ENCODE assay signal across 19 cellular contexts in the genomic region with DNA sequence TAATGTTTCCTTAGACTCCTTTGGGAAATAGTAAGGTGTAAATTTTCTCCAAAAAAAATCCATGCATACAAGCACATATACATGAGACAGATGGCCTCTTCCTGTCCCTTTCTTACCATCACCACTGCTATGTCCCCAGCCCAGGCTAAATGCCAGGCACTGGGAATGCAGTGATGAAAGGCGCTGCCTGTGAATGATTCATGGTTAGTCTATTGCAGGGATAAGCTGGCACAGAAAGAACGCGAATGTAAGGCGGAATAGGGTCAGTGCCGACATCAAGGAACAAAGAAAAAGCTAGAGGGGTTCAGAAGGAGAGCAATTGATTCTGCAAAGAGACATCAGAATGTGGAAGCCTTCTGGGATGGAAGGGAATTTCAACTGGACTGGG. TPM values are rescaled to one million over a fixed set of nuclear protein-coding genes. Genes with fewer than 3 reads are reported as not detected.
A peak's percentile ranks its signal among the peaks of the same experiment; 100 is the strongest.
DNase-seq lines count a peak whose midpoint lies in the region; ATAC-seq and TF ChIP-seq lines count a peak whose summit lies in the region.
"Had no signal": no experiment of that assay in that cellular context is flagged by ENCODE, and none has a peak within 500 bp of the region (broad histone marks: within the 10 kb centered on the region; RNA-seq: fewer than 3 reads in every experiment).

No MANE protein-coding gene starts in this region.

- POLR2A ChIA-PET in IMR-90 (lab: Charles Lee; ENCODE audit: unreplicated experiment) = no interaction called here

- H4K20me1 ChIP-seq in IMR-90 (ENCODE audit: insufficient read depth, low read length) = no peaks in the 10 kb centered on the region

- H2BK5ac ChIP-seq in IMR-90 (ENCODE audit: low read depth, low read length, poor library complexity, severe bottlenecking) = no peak overlapping the region

- no peak overlapping the region for H3K14ac ChIP-seq in IMR-90 (replicated peaks; ENCODE audit: low read depth, low read length)

- CTCF ChIA-PET in IMR-90 (lab: Yijun Ruan, JAX) = interaction anchor here (2.9 kb wide), 1 partner anchor 168 kb away, joined by 20 read pairs; no protein-coding TSS in a partner anchor

- TF ChIP-seq RAD21 in IMR-90 (IDR thresholded peaks at IDR 0.05; ENCODE audit: low read length) = no peak

- in situ Hi-C loops in IMR-90 (cut with MboI; ENCODE audit: low sequenced_read_pairs) = no loop called here

- H3K36me3 Mint-ChIP-seq in dendritic cell treated with granulocyte-macrophage colony-stimulating factor and Interleukin-4, amounts not matched to agents 40 ng/mL and 50 ng/mL, for 4 days (ENCODE audit: low read depth) = no peaks in the 10 kb centered on the region
- H3K36me3 Mint-ChIP-seq: immature natural killer cell, neural progenitor cell had no signal

- H3K23ac ChIP-seq in IMR-90 (ENCODE audit: low read depth, low read length) = no peak overlapping the region

- H3K4me3 Mint-ChIP-seq in dendritic cell treated with granulocyte-macrophage colony-stimulating factor and Interleukin-4, amounts not matched to agents 40 ng/mL and 50 ng/mL, for 4 days = no peak overlapping the region
- H3K4me3 Mint-ChIP-seq: immature natural killer cell, neural progenitor cell had no signal

- no peak overlapping the region for H3K4ac ChIP-seq in IMR-90 (ENCODE audit: low read depth, low read length)

- H2AK5ac ChIP-seq in IMR-90 (ENCODE audit: low read depth, low read length) = no peak overlapping the region

- H2BK15ac ChIP-seq in IMR-90 (ENCODE audit: low read depth, low read length) = no peak overlapping the region

- no peak overlapping the region for H4K91ac ChIP-seq in IMR-90 (ENCODE audit: insufficient read depth, low read depth, low read length)

- H3K27ac Mint-ChIP-seq in dendritic cell treated with granulocyte-macrophage colony-stimulating factor and Interleukin-4, amounts not matched to agents 40 ng/mL and 50 ng/mL, for 4 days = peak overlapping the region; percentile 8
- H3K27ac Mint-ChIP-seq: neural progenitor cell had no signal

- no peak overlapping the region for H2AFZ ChIP-seq in IMR-90 (replicated peaks; ENCODE audit: low read length, poor library complexity)
- H2AFZ ChIP-seq: neural progenitor cell had no signal

- dilution Hi-C loops in IMR-90 (cut with HindIII; ENCODE audit: low sequenced_read_pairs, unreplicated experiment) = no loop called here

- no TSS peak for BruUV-seq in IMR-90 (replicated peaks; lab: Mats Ljungman, UMichigan)

- intact Hi-C loops in IMR-90 (cut with micrococcal nuclease) = loop anchor here (5.0 kb wide), 1 partner anchor 96 kb away; the partner anchor contains the start of gene TLNRD1
- intact Hi-C loops in dendritic cell treated with granulocyte-macrophage colony-stimulating factor and Interleukin-4, amounts not matched to agents 40 ng/mL and 50 ng/mL, for 4 days (cut with micrococcal nuclease) = no loop called here

- no peaks in the 10 kb centered on the region for H3K4me1 ChIP-seq in IMR-90 (ENCODE audit: control insufficient read depth, insufficient read depth, low read length)
- H3K4me1 ChIP-seq: neural progenitor cell, uterus had no signal

- H2BK120ac ChIP-seq in IMR-90 (ENCODE audit: low read depth, low read length) = 0 out of 2 replicates have a peak overlapping the region, but pooled peaks have one; percentile 5

- peaks cover 65% of the 10 kb centered on the region for H3K27me3 Mint-ChIP-seq in dendritic cell treated with granulocyte-macrophage colony-stimulating factor and Interleukin-4, amounts not matched to agents 40 ng/mL and 50 ng/mL, for 4 days

- no peak overlapping the region for H3K4me3 ChIP-seq in AG10803 (ENCODE audit: low read length)
- no peak overlapping the region for H3K4me3 ChIP-seq in IMR-90 (ENCODE audit: insufficient read depth, low read depth, low read length)
- H3K4me3 ChIP-seq: neural progenitor cell, right lobe of liver, stomach, uterus had no signal

- H3K9me3 Mint-ChIP-seq in dendritic cell treated with granulocyte-macrophage colony-stimulating factor and Interleukin-4, amounts not matched to agents 40 ng/mL and 50 ng/mL, for 4 days = no peaks in the 10 kb centered on the region

- no peak overlapping the region for H3K4me2 ChIP-seq in IMR-90 (ENCODE audit: low read depth, low read length)
- H3K4me2 ChIP-seq: neural progenitor cell had no signal

- WGBS in IMR-90 (ENCODE audit: extremely low coverage in 2 of 2, insufficient read length in 1 of 2), 2 experiments = 78% methylated on average over 3 of the region's 5 CpGs; no CpG with 5 or more reads in 1 of the 2 experiments

- no peak for TF ChIP-seq POLR2A in IMR-90 (IDR thresholded peaks at IDR 0.05; ENCODE audit: low read depth, low read length)

- TF ChIP-seq CTCF in AG10803 (conservative IDR thresholded peaks at IDR 0.05; ENCODE audit: low read length) (no peak), IMR-90 (conservative IDR thresholded peaks at IDR 0.05; ENCODE audit: low read depth, low read length) (no peak)

- H3K18ac ChIP-seq in IMR-90 (ENCODE audit: low read depth, low read length) = no peak overlapping the region

- H3K9ac ChIP-seq in IMR-90 (ENCODE audit: low read depth, low read length) = no peak overlapping the region
- H3K9ac ChIP-seq: neural progenitor cell had no signal

- H4K5ac ChIP-seq in IMR-90 (ENCODE audit: low read depth, low read length) = no peak overlapping the region

- peaks cover 27% of the 10 kb centered on the region for H3K4me1 Mint-ChIP-seq in dendritic cell treated with granulocyte-macrophage colony-stimulating factor and Interleukin-4, amounts not matched to agents 40 ng/mL and 50 ng/mL, for 4 days (ENCODE audit: low read depth)
- H3K4me1 Mint-ChIP-seq: neural progenitor cell had no signal

- H3K36me3 ChIP-seq in IMR-90 (ENCODE audit: control insufficient read depth, insufficient read depth, low read length) = no peaks in the 10 kb centered on the region
- H3K36me3 ChIP-seq: neural progenitor cell, right lobe of liver, stomach, uterus had no signal

- no peak overlapping the region for H3K56ac ChIP-seq in IMR-90 (ENCODE audit: extremely low read depth, insufficient read depth, low read length)

- no peaks in the 10 kb centered on the region for H3K79me1 ChIP-seq in IMR-90 (ENCODE audit: low read depth in 1 of 2, low read length in 2 of 2)

- H3K9me3 ChIP-seq in IMR-90 (ENCODE audit: control insufficient read depth, insufficient read depth, low read length) = no peaks in the 10 kb centered on the region
- H3K9me3 ChIP-seq: right lobe of liver, stomach, uterus had no signal

- no peaks in the 10 kb centered on the region; the same call in 1 of the 2 replicates for H3K9me1 ChIP-seq in IMR-90 (ENCODE audit: insufficient read depth, low read length)

- no peaks in the 10 kb centered on the region for H3K27me3 ChIP-seq in IMR-90 (ENCODE audit: control insufficient read depth, insufficient read depth, low read length)
- H3K27me3 ChIP-seq: right lobe of liver, uterus had no signal

- DNase-seq in AG10803 (ENCODE audit: low read depth) (peak; percentile 23), IMR-90 (no peak), myocyte (ENCODE audit: low read depth) (peak; percentile 28), NCI-H226 (no peak), kidney tubule cell (ENCODE audit: low spot score) (no peak)
- DNase-seq in stimulated activated CD4-positive, alpha-beta T cell treated with anti-CD3 and anti-CD28 coated beads, Interleukin-1b, Interleukin-23, amount 100 ng/mL, for 48 hours = no peak
- DNase-seq: activated CD4-positive, alpha-beta T cell treated with anti-CD3 and anti-CD28 coated beads, Interleukin-2, amount 50 U/mL, for 1 hour; activated naive CD4-positive, alpha-beta T cell treated with Interleukin-2 at 50 U/mL for 16 hours; immature natural killer cell; NCI-H2171; NCI-H774; right lobe of liver; stomach; SW 1271; uterus had no signal

- no peak overlapping the region for H3K27ac ChIP-seq in IMR-90 (ENCODE audit: insufficient read depth, low read length)
- H3K27ac ChIP-seq: HL-60, neural progenitor cell, right lobe of liver, uterus had no signal

- ATAC-seq in IMR-90 (ENCODE audit: low read depth) (no peak), GM19324 (IDR thresholded peaks at IDR 0.05; ENCODE audit: low FRiP score, unreplicated experiment) (no peak)

- no peak overlapping the region for H2AK9ac ChIP-seq in IMR-90 (replicated peaks; ENCODE audit: low read depth, low read length, poor library complexity)

- no peak overlapping the region for H4K8ac ChIP-seq in IMR-90 (ENCODE audit: low read depth in 2 of 2, low read length in 2 of 2)

- H2BK20ac ChIP-seq in IMR-90 (ENCODE audit: low read depth, low read length) = no peak overlapping the region

TF ChIP-seq in IMR-90, 13 proteins besides CTCF, POLR2A, EP300 and RAD21 (continues in another document):
- TF ChIP-seq ELK1 (IDR thresholded peaks at IDR 0.05; ENCODE audit: borderline replicate concordance, low read depth, low read length) (no peak), RFX5 (IDR thresholded peaks at IDR 0.05; ENCODE audit: low read depth, low read length) (no peak), CEBPB (IDR thresholded peaks at IDR 0.05; ENCODE audit: low read depth, low read length) (no peak), USF2 (IDR thresholded peaks at IDR 0.05; ENCODE audit: low read depth, low read length) (no peak), RCOR1 (IDR thresholded peaks at IDR 0.05; ENCODE audit: insufficient replicate concordance, low read length) (no peak), MAZ (IDR thresholded peaks at IDR 0.05; ENCODE audit: borderline replicate concordance, low read depth, low read length) (no peak), BHLHE40 (IDR thresholded peaks at IDR 0.05; ENCODE audit: low read depth, low read length) (no peak), FOS (IDR thresholded peaks at IDR 0.05; ENCODE audit: low read depth, low read length) (no peak)

RNA-seq across cellular contexts. Expression of gene CFAP161, which starts 36.2 kb away (rescaled TPM):
- total RNA-seq in IMR-90 (2012; rRNA removed) (not detected in 2 replicates), myocyte (0.24 TPM in 1 of 2 replicates, not detected in the other)
- not detected in 2 replicates for polyA plus RNA-seq in IMR-90 (2012; rRNA removed)
- polyA plus RNA-seq in IMR-90 (2012; cell fraction: cytosol; rRNA removed) = not detected in 2 replicates
- polyA plus RNA-seq in IMR-90 (2012; cell fraction: nucleus; rRNA removed; ENCODE audit: low replicate concordance) = not detected in 2 replicates
- 0.20 TPM for polyA plus RNA-seq in myocyte (2012)

Comparison
In these comparisons a context has a peak if more than half of its experiments do, and no peak if none do; other contexts are left out.
1. DNase-seq: peak in AG10803 (single experiment) and myocyte (single experiment); none in IMR-90 (single experiment), NCI-H226 (single experiment), stimulated activated CD4-positive, alpha-beta T cell treated with anti-CD3 and anti-CD28 coated beads, Interleukin-1b, Interleukin-23, amount 100 ng/mL, for 48 hours (single experiment) and kidney tubule cell (single experiment).